In the genomic region with DNA sequence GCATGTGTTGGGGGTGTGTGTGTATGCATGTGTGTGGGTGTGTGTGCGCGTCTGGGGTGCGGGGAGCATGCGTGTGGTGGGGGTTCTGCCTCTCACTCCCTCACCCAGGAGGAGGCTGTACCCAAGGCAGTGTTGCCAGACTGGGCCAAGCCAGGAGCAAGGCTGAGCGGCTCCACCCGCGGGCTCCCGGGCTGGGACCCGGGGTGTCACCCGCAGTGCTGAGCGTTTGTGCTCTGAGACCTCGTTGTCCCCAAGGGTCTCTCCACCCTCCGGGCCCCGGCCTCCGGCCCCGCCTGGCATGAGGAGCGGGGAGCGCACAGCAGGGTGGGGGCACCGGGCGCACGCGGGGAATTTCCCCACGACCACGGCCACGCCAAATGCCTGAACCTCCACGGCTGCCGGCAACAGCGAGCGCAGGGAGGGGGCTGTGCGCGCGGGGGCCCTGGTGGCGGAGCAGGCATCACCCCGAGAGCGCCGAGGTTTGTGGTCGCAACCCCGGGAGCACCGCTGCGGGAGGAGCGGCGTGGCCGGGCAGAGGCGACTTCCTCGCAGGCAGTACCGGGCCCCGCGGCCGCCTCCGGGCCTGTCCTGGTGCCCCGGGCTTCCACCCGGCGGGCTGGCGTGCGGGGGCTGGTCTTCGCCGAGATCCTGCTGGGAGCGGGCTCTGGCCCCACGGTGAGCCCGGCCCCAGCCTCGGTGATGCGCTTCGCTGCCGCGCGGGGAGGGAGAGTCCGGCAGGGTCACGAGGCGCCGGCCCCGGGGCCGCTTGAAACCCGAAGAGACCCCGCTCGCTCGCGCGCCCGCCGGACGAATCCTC, we compare ENCODE assay signal across 9 cellular contexts. TPM values are rescaled to one million over a fixed set of nuclear protein-coding genes. Genes with fewer than 3 reads are reported as not detected.
DNase-seq lines count a peak whose midpoint lies in the region; ATAC-seq, FAIRE-seq and TF ChIP-seq lines count a peak whose summit lies in the region.
"Had no signal": no experiment of that assay in that cellular context is flagged by ENCODE, and none has a peak within 500 bp of the region (broad histone marks: within the 10 kb centered on the region; RNA-seq: fewer than 3 reads in every experiment).

No MANE protein-coding gene starts in this region.

- no peak overlapping the region for H3K27ac Mint-ChIP-seq in MCF 10A (ENCODE audit: low read depth, unreplicated experiment)
- H3K27ac Mint-ChIP-seq in brain, result peak overlapping the region in 1 of 5 experiments; percentile 20
- H3K27ac Mint-ChIP-seq in stimulated activated naive CD8-positive, alpha-beta T cell treated with anti-CD3 and anti-CD28 coated beads, Interleukin-15, Interleukin-2, amounts not matched to agents 100 ng/mL and 50 ng/mL, for 24 hours, result no peak overlapping the region

- no peak for FAIRE-seq in kidney (lab: Jason Lieb, UNC)

- peaks cover 0 to 24% of the 10 kb centered on the region in 2 donors for H3K27me3 ChIP-seq in breast epithelium

- peaks cover 8% of the 10 kb centered on the region for H3K9me3 Mint-ChIP-seq in MCF 10A (ENCODE audit: unreplicated experiment)
- H3K9me3 Mint-ChIP-seq in brain, result peaks cover 0 to 2% (median 0%) of the 10 kb centered on the region in 5 experiments
- H3K9me3 Mint-ChIP-seq in stimulated activated naive CD8-positive, alpha-beta T cell treated with anti-CD3 and anti-CD28 coated beads, Interleukin-15, Interleukin-2, amounts not matched to agents 100 ng/mL and 50 ng/mL, for 24 hours, result no peaks in the 10 kb centered on the region

- intact Hi-C loops in breast epithelium (cut with DNase I; ENCODE audit: low total_unique reads), result no loop called here
- intact Hi-C loops in MCF 10A (cut with micrococcal nuclease), result no loop called here
- intact Hi-C loops in kidney (cut with DNase I), result no loop called here

- H3K9ac ChIP-seq in kidney (ENCODE audit: low read length in 2 of 2), result no peak overlapping the region

- H3K36me3 ChIP-seq in breast epithelium (peaks cover 2% of the 10 kb centered on the region), kidney (ENCODE audit: control insufficient read depth in 1 of 2, insufficient read depth in 2 of 2, low read length in 2 of 2) (peaks cover 2 to 3% of the 10 kb centered on the region in 2 donors)

- H3K4me1 Mint-ChIP-seq in MCF 10A (ENCODE audit: insufficient read depth, unreplicated experiment) (no peaks in the 10 kb centered on the region), brain (peaks cover 12% of the 10 kb centered on the region)
- H3K4me1 Mint-ChIP-seq in stimulated activated naive CD8-positive, alpha-beta T cell treated with anti-CD3 and anti-CD28 coated beads, Interleukin-15, Interleukin-2, amounts not matched to agents 100 ng/mL and 50 ng/mL, for 24 hours (ENCODE audit: low read depth), result peaks cover 12% of the 10 kb centered on the region

- peaks cover 16% of the 10 kb centered on the region for H3K36me3 Mint-ChIP-seq in MCF 10A (ENCODE audit: insufficient read depth, unreplicated experiment)
- H3K36me3 Mint-ChIP-seq in brain, result peaks cover 6% of the 10 kb centered on the region
- peaks cover 7% of the 10 kb centered on the region for H3K36me3 Mint-ChIP-seq in stimulated activated naive CD8-positive, alpha-beta T cell treated with anti-CD3 and anti-CD28 coated beads, Interleukin-15, Interleukin-2, amounts not matched to agents 100 ng/mL and 50 ng/mL, for 24 hours (ENCODE audit: low read depth)

- H3K9me3 ChIP-seq in breast epithelium, result no peaks in the 10 kb centered on the region
- no peaks in the 10 kb centered on the region for H3K9me3 ChIP-seq in kidney (ENCODE audit: control insufficient read depth in 1 of 2, low read length in 2 of 2)

- no peaks in the 10 kb centered on the region for H3K27me3 Mint-ChIP-seq in MCF 10A (ENCODE audit: insufficient read depth, unreplicated experiment)
- H3K27me3 Mint-ChIP-seq in brain, result peaks cover 29% of the 10 kb centered on the region
- H3K27me3 Mint-ChIP-seq in stimulated activated naive CD8-positive, alpha-beta T cell treated with anti-CD3 and anti-CD28 coated beads, Interleukin-15, Interleukin-2, amounts not matched to agents 100 ng/mL and 50 ng/mL, for 24 hours, result peaks cover 34% of the 10 kb centered on the region

- POLR2A ChIA-PET in MCF 10A (lab: Yijun Ruan, JAX), result no interaction called here

- no TSS peak for BruUV-seq in MCF 10A (replicated peaks; lab: Mats Ljungman, UMichigan)

- no peak for TF ChIP-seq POLR2A in breast epithelium (IDR thresholded peaks at IDR 0.05)

- CTCF ChIA-PET in MCF 10A (lab: Yijun Ruan, JAX), result no interaction called here

- H3K27ac ChIP-seq in breast epithelium (no peak overlapping the region), kidney (ENCODE audit: low read depth in 2 of 2, low read length in 2 of 2) (no peak overlapping the region)

- DNase-seq in breast epithelium (ENCODE audit: low spot score in 2 of 2), result no peak
- DNase-seq in MCF 10A (ENCODE audit: unreplicated experiment), result no peak
- peak; percentile 75 for DNase-seq in kidney
- no peak for DNase-seq in DMS114 treated with DMSO at 0.1 percent for 48 hours (lab: John Stamatoyannopoulos, UW; ENCODE audit: unreplicated experiment)
- no peak for DNase-seq in inferior parietal cortex (ENCODE audit: extremely low spot score)

- H3K4me3 ChIP-seq in breast epithelium (peak overlapping the region; percentile 53 to 67 (median 57)), kidney (ENCODE audit: low read length in 2 of 2) (peak overlapping the region in 1 of 2 donors; percentile 62)

- ATAC-seq in GM21360 (IDR thresholded peaks at IDR 0.05; ENCODE audit: unreplicated experiment), result no peak

- no peak for TF ChIP-seq CTCF in breast epithelium (IDR thresholded peaks at IDR 0.05)
- TF ChIP-seq CTCF in MCF 10A (IDR thresholded peaks at IDR 0.05; ENCODE audit: unreplicated experiment), result no peak
- no peak for TF ChIP-seq CTCF in brain (conservative IDR thresholded peaks at IDR 0.05)
- no peak for TF ChIP-seq CTCF in kidney (IDR thresholded peaks at IDR 0.05; ENCODE audit: borderline replicate concordance, extremely low read depth, insufficient read depth)

- peaks cover 5 to 11% of the 10 kb centered on the region in 2 donors for H3K4me1 ChIP-seq in breast epithelium
- H3K4me1 ChIP-seq in kidney (ENCODE audit: control insufficient read depth in 1 of 2, insufficient read depth in 1 of 2, low read depth in 1 of 2, low read length in 2 of 2), result peaks cover 0 to 11% of the 10 kb centered on the region in 2 donors

- H3K4me3 Mint-ChIP-seq in MCF 10A (ENCODE audit: unreplicated experiment) (no peak overlapping the region), brain (peak overlapping the region; percentile 26 to 74 (median 64))
- peak overlapping the region; percentile 51 for H3K4me3 Mint-ChIP-seq in stimulated activated naive CD8-positive, alpha-beta T cell treated with anti-CD3 and anti-CD28 coated beads, Interleukin-15, Interleukin-2, amounts not matched to agents 100 ng/mL and 50 ng/mL, for 24 hours

RNA-seq across cellular contexts. Expression of a gene that starts 7.4 kb away (rescaled TPM):
- under 1 TPM; 0.59 to 0.80 (median 0.66) TPM for total RNA-seq in breast epithelium
- total RNA-seq in MCF 10A (2022), result not detected in 2 replicates
- polyA plus RNA-seq in brain (ENCODE audit: insufficient read depth, low read depth, low replicate concordance), result 0.19 TPM
- 2.5 TPM for total RNA-seq in kidney
- 0.45 TPM for polyA plus RNA-seq in kidney (ENCODE audit: insufficient read depth, low read depth, low replicate concordance)
- total RNA-seq: activated CD8-positive, alpha-beta memory T cell treated with anti-CD3 and anti-CD28 coated beads for 36 hours had no signal
